11 cellular contexts compared by ENCODE assay signal in the genomic region with DNA sequence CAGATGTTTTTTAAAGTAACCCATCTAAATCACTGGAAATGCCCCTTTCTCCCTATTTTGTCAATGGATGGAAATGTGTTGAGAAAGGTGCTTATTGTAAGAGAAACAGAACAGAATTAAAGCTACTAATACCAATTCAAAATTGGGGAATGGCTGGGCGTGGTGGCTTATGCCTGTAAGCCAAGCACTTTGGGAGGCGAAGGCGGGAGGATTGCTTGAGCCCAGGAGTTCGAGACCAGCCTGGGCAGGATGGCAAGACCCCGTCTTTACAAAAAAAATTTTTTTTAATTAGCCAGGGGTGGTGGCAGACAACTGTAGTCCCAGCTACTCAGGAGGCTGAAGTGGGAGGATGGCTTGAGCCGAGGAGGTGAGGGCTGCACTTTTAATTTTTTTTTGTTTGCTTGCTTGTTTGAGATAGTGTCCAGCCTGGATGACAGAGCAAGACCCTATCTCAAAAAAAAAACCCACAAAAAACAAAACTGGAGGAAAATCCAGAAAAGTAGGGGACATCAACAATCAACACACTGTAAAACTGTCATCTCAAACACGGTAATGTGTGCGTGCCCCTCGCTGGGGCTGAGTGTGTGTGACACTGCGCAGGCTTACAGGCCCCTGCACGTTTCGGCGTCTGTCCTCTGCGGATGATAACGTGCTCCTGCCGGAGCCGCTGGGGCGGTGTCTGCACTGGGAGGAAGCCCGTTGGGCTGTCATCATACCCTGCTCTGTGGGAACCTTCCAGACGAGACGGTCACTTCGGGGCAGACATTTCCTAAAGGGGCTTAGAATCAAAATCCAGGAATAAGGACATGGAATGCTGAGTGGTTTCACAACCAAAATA. TPM values are rescaled to one million over a fixed set of nuclear protein-coding genes. Genes with fewer than 3 reads are reported as not detected.
DNase-seq lines count a peak whose midpoint lies in the region; ATAC-seq and TF ChIP-seq lines count a peak whose summit lies in the region.
"Had no signal": no experiment of that assay in that cellular context is flagged by ENCODE, and none has a peak within 500 bp of the region (broad histone marks: within the 10 kb centered on the region; RNA-seq: fewer than 3 reads in every experiment).

No MANE protein-coding gene starts in this region.

- peak overlapping the region; percentile 97 to 98 for H3K18ac ChIP-seq in mesenchymal stem cell (ENCODE audit: low read depth in 1 of 2, low read length in 2 of 2)

- H3K4me2 ChIP-seq in fibroblast of lung (ENCODE audit: extremely low read depth, insufficient read depth, low read length) (no peak overlapping the region), mesenchymal stem cell (ENCODE audit: low read length, poor library complexity, severe bottlenecking) (no peak overlapping the region)

- H2AK5ac ChIP-seq in mesenchymal stem cell (ENCODE audit: low read length, severe bottlenecking), result peak overlapping the region; percentile 54

- H2BK12ac ChIP-seq in mesenchymal stem cell (ENCODE audit: low read length in 2 of 2), result peak overlapping the region; percentile 96 to 100

- WGBS in mesenchymal stem cell, result 50% methylated on average over 21 of the region's 22 CpGs

- peak overlapping the region; percentile 98 for H2BK120ac ChIP-seq in mesenchymal stem cell (ENCODE audit: low read depth, low read length)

- H3K9me3 ChIP-seq in fibroblast of lung (ENCODE audit: control insufficient read depth, insufficient read depth, low read depth, low read length) (no peaks in the 10 kb centered on the region), mesenchymal stem cell (ENCODE audit: control insufficient read depth, low read length) (peaks cover 6% of the 10 kb centered on the region), tibial artery (no peaks in the 10 kb centered on the region)

- peaks cover 17% of the 10 kb centered on the region for H3K4me1 ChIP-seq in fibroblast of lung (ENCODE audit: control insufficient read depth, extremely low read depth, insufficient read depth, low read length)
- peaks cover 37% of the 10 kb centered on the region for H3K4me1 ChIP-seq in mesenchymal stem cell (ENCODE audit: control insufficient read depth, insufficient read depth, low read depth, low read length)
- peaks cover under 1 to 61% (median 38%) of the 10 kb centered on the region in 4 donors for H3K4me1 ChIP-seq in tibial artery

- TF ChIP-seq CTCF in fibroblast of lung (conservative IDR thresholded peaks at IDR 0.05 in 1 of 2, IDR thresholded peaks at IDR 0.05 in 1 of 2; ENCODE audit: low read depth in 1 of 2, low read length in 2 of 2), result no peak
- no peak for TF ChIP-seq CTCF in tibial artery (IDR thresholded peaks at IDR 0.05)

- peaks cover 15% of the 10 kb centered on the region for H3K79me1 ChIP-seq in mesenchymal stem cell (replicated peaks; ENCODE audit: low read length, poor library complexity, severe bottlenecking)

- no peaks in the 10 kb centered on the region for H3K79me2 ChIP-seq in fibroblast of lung (ENCODE audit: control insufficient read depth, insufficient read depth, low read length)

- peak overlapping the region; percentile 96 for H4K91ac ChIP-seq in mesenchymal stem cell (ENCODE audit: low read length)

- H3K23ac ChIP-seq in mesenchymal stem cell (ENCODE audit: low read length in 2 of 2), result no peak overlapping the region

- H3K36me3 ChIP-seq in fibroblast of lung (ENCODE audit: control insufficient read depth, insufficient read depth, low read length) (no peaks in the 10 kb centered on the region), mesenchymal stem cell (ENCODE audit: control insufficient read depth in 1 of 2, insufficient read depth in 2 of 2, low read depth in 1 of 2, low read length in 2 of 2) (peaks cover 0 to 6% of the 10 kb centered on the region in 2 experiments), tibial artery (no peaks in the 10 kb centered on the region)

- no peak for ATAC-seq in GM19351 (IDR thresholded peaks at IDR 0.05; ENCODE audit: unreplicated experiment)

- peak; percentile 5 for DNase-seq in activated CD4-positive, CD25-positive, alpha-beta regulatory T cell treated with anti-CD3 and anti-CD28 coated beads, Interleukin-2, amount 50 U/mL, for 72 hours
- DNase-seq in activated CD4-positive, CD25-positive, alpha-beta regulatory T cell (lab: John Stamatoyannopoulos, UW), result no peak
- DNase-seq in fibroblast of lung (ENCODE audit: low read depth in 2 of 2) (no peak), mesenchymal stem cell (peak; percentile 94), tibial artery (peak in 1 of 2 donors; percentile 91), AG08396 (ENCODE audit: low spot score) (no peak)
- DNase-seq in activated CD4-positive, alpha-beta T cell treated with anti-CD3 and anti-CD28 coated beads for 4 hours, result no peak
- DNase-seq: activated CD4-positive, alpha-beta memory T cell treated with anti-CD3 and anti-CD28 coated beads for 36 hours; activated naive CD4-positive, alpha-beta T cell treated with anti-CD3 and anti-CD28 coated beads, Interleukin-2, amount 50 U/mL, for 16 hours; Calu3 had no signal

- no peak overlapping the region for H2BK5ac ChIP-seq in mesenchymal stem cell (ENCODE audit: low read depth, low read length, poor library complexity, severe bottlenecking)

- H2AFZ ChIP-seq in fibroblast of lung (ENCODE audit: low read length) (no peak overlapping the region), mesenchymal stem cell (ENCODE audit: low read depth, low read length) (no peak overlapping the region)

- H4K8ac ChIP-seq in mesenchymal stem cell (ENCODE audit: low read length), result peak overlapping the region; percentile 95

- H3K9ac ChIP-seq in fibroblast of lung (ENCODE audit: insufficient read depth, low read length) (no peak overlapping the region), mesenchymal stem cell (ENCODE audit: low read length) (no peak overlapping the region)

- H3K14ac ChIP-seq in mesenchymal stem cell (ENCODE audit: low read length in 2 of 2), result peak overlapping the region in 1 of 2 experiments; percentile 50

- intact Hi-C loops in tibial artery (cut with DNase I; ENCODE audit: low total_unique reads), result loop anchor here (10.0 kb wide), 1 partner anchor 106 kb away; a partner anchor contains a TSS

- H2BK15ac ChIP-seq in mesenchymal stem cell (ENCODE audit: low read depth, poor library complexity, severe bottlenecking), result peak overlapping the region; percentile 96

- peak overlapping the region; percentile 98 to 99 for H3K4ac ChIP-seq in mesenchymal stem cell (ENCODE audit: low read depth in 1 of 2, low read length in 2 of 2)

- H3K27me3 ChIP-seq in fibroblast of lung (ENCODE audit: control insufficient read depth, insufficient read depth, low read length) (no peaks in the 10 kb centered on the region), mesenchymal stem cell (ENCODE audit: control insufficient read depth in 1 of 2, insufficient read depth in 1 of 2, low read length in 2 of 2) (no peaks in the 10 kb centered on the region), tibial artery (no peaks in the 10 kb centered on the region)

- H3K4me3 ChIP-seq in fibroblast of lung (replicated peaks in 1 of 4; ENCODE audit: control extremely low read depth in 1 of 4, insufficient read depth in 1 of 4, low read depth in 3 of 4, low read length in 4 of 4), result no peak overlapping the region
- no peak overlapping the region for H3K4me3 ChIP-seq in mesenchymal stem cell (ENCODE audit: insufficient read depth in 1 of 2, low read depth in 1 of 2, low read length in 2 of 2)
- peak overlapping the region; percentile 3 to 28 for H3K4me3 ChIP-seq in tibial artery

- peak overlapping the region; percentile 77 for H3K27ac ChIP-seq in fibroblast of lung (ENCODE audit: insufficient read depth, low read length)
- no peak overlapping the region for H3K27ac ChIP-seq in mesenchymal stem cell (ENCODE audit: low read length, poor library complexity, severe bottlenecking)
- peak overlapping the region; percentile 94 to 98 for H3K27ac ChIP-seq in tibial artery

- H4K20me1 ChIP-seq in fibroblast of lung (ENCODE audit: control insufficient read depth, extremely low read depth, insufficient read depth, low read length), result no peaks in the 10 kb centered on the region

RNA-seq across cellular contexts. Expression of a gene that starts 11.6 kb away (rescaled TPM):
- 34.2 and 56.0 TPM in 2 replicates for total RNA-seq in fibroblast of lung
- 39.3 and 60.3 TPM in 2 replicates for polyA plus RNA-seq in fibroblast of lung
- 44.4 and 66.5 TPM in 2 replicates for polyA plus RNA-seq in fibroblast of lung (2012)
- 24.8 and 27.4 TPM in 2 replicates for polyA minus RNA-seq in fibroblast of lung (ENCODE audit: low replicate concordance)
- 75.1 TPM for polyA plus RNA-seq in mesenchymal stem cell (2013, experiment 1 of 2)
- polyA plus RNA-seq in mesenchymal stem cell (2013, experiment 2 of 2), result 76.3 TPM

Comparison
In these comparisons a context has a peak if more than half of its experiments do, and no peak if none do; other contexts are left out.
1. DNase-seq: peak in activated CD4-positive, CD25-positive, alpha-beta regulatory T cell treated with anti-CD3 and anti-CD28 coated beads, Interleukin-2, amount 50 U/mL, for 72 hours (single experiment) and mesenchymal stem cell (single experiment); none in activated CD4-positive, CD25-positive, alpha-beta regulatory T cell (0 of 4), fibroblast of lung (0 of 2), AG08396 (single experiment) and activated CD4-positive, alpha-beta T cell treated with anti-CD3 and anti-CD28 coated beads for 4 hours (0 of 2).
2. H3K4me3 ChIP-seq: peak in tibial artery (2 of 2); none in fibroblast of lung (0 of 4) and mesenchymal stem cell (0 of 2).